In the genomic region with DNA sequence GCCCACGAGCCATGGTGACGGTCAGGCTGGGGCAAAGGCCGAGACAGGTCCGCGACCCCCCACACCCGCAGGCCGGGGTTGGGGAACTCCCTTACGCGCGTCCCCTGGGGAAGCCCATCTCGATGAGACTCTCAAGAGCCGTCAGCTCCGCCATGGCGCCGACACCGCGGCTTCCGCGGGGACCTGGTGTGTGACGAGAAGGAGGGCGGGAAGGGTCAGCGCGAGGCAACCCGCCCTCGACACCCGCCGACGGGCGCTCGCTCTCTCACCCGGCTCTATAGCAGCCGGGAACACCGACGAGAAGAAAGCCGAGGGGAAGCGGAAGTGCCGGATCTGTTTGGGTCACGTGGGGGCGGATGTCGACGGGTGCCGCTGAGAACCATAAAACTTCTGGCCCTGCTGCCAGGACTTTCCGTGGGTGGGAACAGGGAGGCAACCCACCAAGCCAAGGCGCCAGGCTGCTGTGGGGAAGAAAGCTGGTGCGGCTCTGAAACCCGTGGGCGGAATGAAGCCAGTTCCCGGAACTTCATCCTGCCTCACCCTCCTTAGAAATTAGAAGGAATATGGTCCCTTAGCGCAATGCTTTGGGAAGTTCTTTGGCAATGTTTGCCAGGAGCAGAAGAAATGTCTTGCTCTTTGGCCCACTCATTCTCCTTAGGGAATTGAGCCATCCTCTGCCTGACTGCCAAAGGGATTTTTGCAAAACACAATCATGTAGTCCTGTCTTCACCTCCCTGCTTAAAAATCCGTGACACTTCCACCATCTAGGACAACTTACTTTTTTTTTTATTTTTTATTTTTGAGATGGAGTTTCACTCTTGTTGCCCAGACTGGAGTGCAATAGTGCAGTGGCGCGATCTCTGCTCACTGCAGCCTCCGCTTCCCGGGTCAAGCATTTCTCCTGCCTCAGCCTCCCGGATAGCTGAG, we compare ENCODE assay signal across 8 cellular contexts. TPM values are rescaled to one million over a fixed set of nuclear protein-coding genes. Genes with fewer than 3 reads are reported as not detected.
DNase-seq lines count a peak whose midpoint lies in the region; ATAC-seq and TF ChIP-seq lines count a peak whose summit lies in the region.

A gene with protein sequence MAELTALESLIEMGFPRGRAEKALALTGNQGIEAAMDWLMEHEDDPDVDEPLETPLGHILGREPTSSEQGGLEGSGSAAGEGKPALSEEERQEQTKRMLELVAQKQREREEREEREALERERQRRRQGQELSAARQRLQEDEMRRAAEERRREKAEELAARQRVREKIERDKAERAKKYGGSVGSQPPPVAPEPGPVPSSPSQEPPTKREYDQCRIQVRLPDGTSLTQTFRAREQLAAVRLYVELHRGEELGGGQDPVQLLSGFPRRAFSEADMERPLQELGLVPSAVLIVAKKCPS (minus strand): TSS at position 304 of the 927 bp plus-strand sequence. CDS start 150 bp downstream, at position 154.

- DNase-seq in NCI-H510A (lab: John Stamatoyannopoulos, UW) (peak; percentile 78), cerebellum (ENCODE audit: low spot score) (peak; percentile 91), kidney glomerular epithelial cell (lab: John Stamatoyannopoulos, UW) (peak; percentile 71)
- DNase-seq in activated CD4-positive, alpha-beta T cell treated with anti-CD3 and anti-CD28 coated beads for 24 hours (ENCODE audit: low read depth in 2 of 2) = peak; percentile 78 to 80
- DNase-seq in stimulated activated CD4-positive, alpha-beta T cell treated with anti-CD3 and anti-CD28 coated beads, Interleukin-15, amount 100 ng/mL, for 48 hours (ENCODE audit: low read depth in 2 of 2) = peak; percentile 82 to 86

- peak; percentile 75 for ATAC-seq in HG03175 (IDR thresholded peaks at IDR 0.05; ENCODE audit: unreplicated experiment)
- no peak for ATAC-seq in GM18517 (IDR thresholded peaks at IDR 0.05; ENCODE audit: unreplicated experiment)

- TF ChIP-seq POLR2A in GM15510 (IDR thresholded peaks at IDR 0.05; ENCODE audit: borderline replicate concordance, extremely low read depth, insufficient read length) = peak; percentile 86

RNA-seq across cellular contexts. Expression of the gene that starts here (rescaled TPM):
- 35.4 TPM for total RNA-seq in cerebellum
